Comparison of ENCODE assay signal across 24 cellular contexts in the genomic region with DNA sequence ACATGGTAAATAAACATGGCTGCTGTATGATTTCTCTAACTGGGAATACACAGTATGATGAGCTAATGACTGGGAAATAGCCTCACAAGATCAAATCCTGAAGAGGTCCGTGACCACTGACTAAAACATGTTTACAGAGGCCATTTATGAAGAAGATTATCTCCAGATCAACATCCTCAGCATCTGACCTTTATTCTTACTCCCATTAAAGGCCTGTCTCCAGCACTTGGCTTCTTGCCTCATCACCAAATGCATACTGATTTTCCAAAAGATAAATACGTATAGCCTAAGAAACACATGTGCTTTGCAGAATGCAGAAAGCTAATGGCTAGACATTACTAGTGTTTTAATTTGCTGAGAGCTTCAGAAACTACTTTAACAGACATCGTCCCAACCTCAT.
"Had no signal": no experiment of that assay in that cellular context is flagged by ENCODE, and none has a peak within 500 bp of the region (broad histone marks: within the 10 kb centered on the region; RNA-seq: fewer than 3 reads in every experiment).

No MANE protein-coding gene starts in this region.

- DNase-seq: dorsolateral prefrontal cortex; effector CD4-positive, alpha-beta T cell; foreskin melanocyte; glutamatergic neuron; heart right ventricle; hippocampal formation; left cardiac atrium; left lung; mesendoderm; midbrain; naive thymus-derived CD4-positive, alpha-beta T cell; nucleus accumbens; sigmoid colon; stimulated activated CD4-positive, alpha-beta T cell treated with anti-CD3 and anti-CD28 coated beads, Interleukin-4, amount 100 ng/mL, for 4 hours; stimulated activated naive CD8-positive, alpha-beta T cell treated with anti-CD3 and anti-CD28 coated beads, Interleukin-15, Interleukin-2, amounts not matched to agents 100 U/mL and 50 U/mL, for 24 hours; substantia nigra; testis; tibial artery; upper lobe of left lung had no signal

- H3K36me3 ChIP-seq: heart right ventricle, left lung, neural progenitor cell, prostate gland, right atrium auricular region, sigmoid colon, tibial artery, upper lobe of left lung had no signal

- H3K9me3 ChIP-seq: heart right ventricle, left lung, prostate gland, right atrium auricular region, testis, tibial artery, upper lobe of left lung had no signal

- H3K27ac ChIP-seq: dorsolateral prefrontal cortex, heart right ventricle, left lung, neural progenitor cell, prostate gland, right atrium auricular region, testis, tibial artery, upper lobe of left lung had no signal

- H3K4me1 Mint-ChIP-seq: naive thymus-derived CD4-positive, alpha-beta T cell; nephron; neural progenitor cell; stimulated activated memory B cell treated with anti-CD40 and anti-IgM and Interleukin-4, amounts not matched to agents 10 μg/mL and 1 μg/mL and 100 μg/mL, for 72 hours had no signal

- H3K27me3 ChIP-seq: dorsolateral prefrontal cortex, heart right ventricle, left lung, neural progenitor cell, right atrium auricular region, sigmoid colon, testis, tibial artery, upper lobe of left lung had no signal

- H3K4me1 ChIP-seq: left lung, neural progenitor cell, prostate gland, right atrium auricular region, testis, upper lobe of left lung had no signal

- H3K27ac Mint-ChIP-seq: naive thymus-derived CD4-positive, alpha-beta T cell; nephron; neural progenitor cell; stimulated activated memory B cell treated with anti-CD40 and anti-IgM and Interleukin-4, amounts not matched to agents 10 μg/mL and 1 μg/mL and 100 μg/mL, for 72 hours had no signal

- H3K9me3 Mint-ChIP-seq: nephron; neural progenitor cell; stimulated activated memory B cell treated with anti-CD40 and anti-IgM and Interleukin-4, amounts not matched to agents 10 μg/mL and 1 μg/mL and 100 μg/mL, for 72 hours had no signal

- H3K4me3 ChIP-seq: dorsolateral prefrontal cortex, heart right ventricle, left lung, neural progenitor cell, prostate gland, right atrium auricular region, sigmoid colon, testis, tibial artery, upper lobe of left lung had no signal

- ATAC-seq: heart right ventricle; left cardiac atrium; left lung; naive thymus-derived CD4-positive, alpha-beta T cell; stimulated activated memory B cell treated with anti-CD40 and anti-IgM and Interleukin-4, amounts not matched to agents 10 μg/mL and 1 μg/mL and 100 μg/mL, for 72 hours; stimulated activated naive CD8-positive, alpha-beta T cell treated with anti-CD3 and anti-CD28 coated beads, Interleukin-15, Interleukin-2, amounts not matched to agents 100 U/mL and 50 U/mL, for 24 hours had no signal

- H3K4me2 ChIP-seq: neural progenitor cell had no signal

- H2AFZ ChIP-seq: neural progenitor cell had no signal

- H3K27me3 Mint-ChIP-seq: stimulated activated memory B cell treated with anti-CD40 and anti-IgM and Interleukin-4, amounts not matched to agents 10 μg/mL and 1 μg/mL and 100 μg/mL, for 72 hours had no signal

- H3K4me3 Mint-ChIP-seq: naive thymus-derived CD4-positive, alpha-beta T cell; nephron; neural progenitor cell; stimulated activated memory B cell treated with anti-CD40 and anti-IgM and Interleukin-4, amounts not matched to agents 10 μg/mL and 1 μg/mL and 100 μg/mL, for 72 hours had no signal

- H3K9ac ChIP-seq: neural progenitor cell had no signal

- H3K36me3 Mint-ChIP-seq: naive thymus-derived CD4-positive, alpha-beta T cell; neural progenitor cell; stimulated activated memory B cell treated with anti-CD40 and anti-IgM and Interleukin-4, amounts not matched to agents 10 μg/mL and 1 μg/mL and 100 μg/mL, for 72 hours had no signal
